In the genomic region with DNA sequence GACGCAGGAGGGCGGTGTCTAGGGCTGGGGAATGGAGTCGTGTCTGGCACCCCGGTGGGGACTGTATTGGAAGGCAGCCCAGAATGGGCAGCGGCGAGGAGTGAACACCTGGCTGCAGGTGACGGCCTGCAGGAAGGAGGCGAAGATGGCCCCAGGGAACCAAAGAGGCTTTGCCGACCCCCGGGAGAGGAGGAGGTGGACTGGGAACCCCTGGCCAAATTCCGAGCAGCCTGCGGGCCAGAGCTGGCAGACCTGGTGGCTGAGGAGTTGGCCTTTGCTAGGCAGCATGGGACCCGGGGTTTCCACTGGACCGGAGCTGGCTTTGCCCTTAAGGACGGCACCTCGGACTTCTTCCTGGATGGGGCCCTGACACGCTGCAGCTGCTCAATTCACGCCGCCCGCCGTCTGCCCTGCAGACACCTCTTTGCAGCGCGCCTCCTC, we compare ENCODE assay signal across 1 cellular context.
TF ChIP-seq lines count a peak whose summit lies in the region.

No MANE protein-coding gene starts in this region.

TF ChIP-seq in GM23338, 12 proteins besides CTCF, POLR2A, EP300 and RAD21:
- TF ChIP-seq ZNF114 (CRISPR knock-in tag; IDR thresholded peaks at IDR 0.05) (no peak), EZH2phosphoT487 (IDR thresholded peaks at IDR 0.05; ENCODE audit: unreplicated experiment) (no peak), CREB1 (CRISPR knock-in tag; IDR thresholded peaks at IDR 0.05; ENCODE audit: low read depth) (no peak), STAT1 (IDR thresholded peaks at IDR 0.05; ENCODE audit: unreplicated experiment) (no peak), ETS1 (IDR thresholded peaks at IDR 0.05) (no peak), ZNF331 (CRISPR knock-in tag; IDR thresholded peaks at IDR 0.05; ENCODE audit: low read depth) (no peak), POLR2AphosphoS5 (IDR thresholded peaks at IDR 0.05; ENCODE audit: low read depth) (no peak), NANOG (IDR thresholded peaks at IDR 0.05; ENCODE audit: borderline replicate concordance) (no peak), REST (IDR thresholded peaks at IDR 0.05; ENCODE audit: unreplicated experiment) (no peak), EZH2 (IDR thresholded peaks at IDR 0.05; ENCODE audit: low read depth, unreplicated experiment) (no peak), ZNF462 (CRISPR knock-in tag; IDR thresholded peaks at IDR 0.05) (no peak), JUNB (IDR thresholded peaks at IDR 0.05; ENCODE audit: unreplicated experiment) (no peak)
